ENCODE assay signal across 1 cellular context in the genomic region with DNA sequence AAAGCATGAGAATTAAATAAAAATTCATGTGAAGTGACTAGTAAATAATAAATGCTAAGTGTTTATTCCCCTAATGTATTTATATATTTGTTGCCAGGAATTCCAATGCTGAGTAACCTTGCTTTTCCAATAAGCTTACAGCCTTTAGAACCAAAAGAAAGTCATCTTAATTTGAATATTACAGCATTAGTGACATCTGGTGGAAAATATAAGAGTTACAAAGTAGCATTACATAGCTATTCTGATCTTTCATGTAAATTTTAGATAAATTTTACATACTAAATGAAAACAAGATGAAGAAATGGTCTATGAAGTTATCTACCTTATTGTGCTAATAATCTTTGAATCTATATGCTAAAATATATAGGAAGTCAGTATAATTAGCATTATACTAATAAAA.
TF ChIP-seq lines count a peak whose summit lies in the region.

No MANE protein-coding gene starts in this region.

TF ChIP-seq in K562, 482 proteins besides CTCF, POLR2A, EP300 and RAD21 (continued from another document):
- TF ChIP-seq, protein P1, sequence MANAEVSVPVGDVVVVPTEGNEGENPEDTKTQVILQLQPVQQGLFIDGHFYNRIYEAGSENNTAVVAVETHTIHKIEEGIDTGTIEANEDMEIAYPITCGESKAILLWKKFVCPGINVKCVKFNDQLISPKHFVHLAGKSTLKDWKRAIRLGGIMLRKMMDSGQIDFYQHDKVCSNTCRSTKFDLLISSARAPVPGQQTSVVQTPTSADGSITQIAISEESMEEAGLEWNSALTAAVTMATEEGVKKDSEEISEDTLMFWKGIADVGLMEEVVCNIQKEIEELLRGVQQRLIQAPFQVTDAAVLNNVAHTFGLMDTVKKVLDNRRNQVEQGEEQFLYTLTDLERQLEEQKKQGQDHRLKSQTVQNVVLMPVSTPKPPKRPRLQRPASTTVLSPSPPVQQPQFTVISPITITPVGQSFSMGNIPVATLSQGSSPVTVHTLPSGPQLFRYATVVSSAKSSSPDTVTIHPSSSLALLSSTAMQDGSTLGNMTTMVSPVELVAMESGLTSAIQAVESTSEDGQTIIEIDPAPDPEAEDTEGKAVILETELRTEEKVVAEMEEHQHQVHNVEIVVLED (CRISPR knock-in tag; IDR thresholded peaks at IDR 0.05): no peak
- TF ChIP-seq, protein P2, sequence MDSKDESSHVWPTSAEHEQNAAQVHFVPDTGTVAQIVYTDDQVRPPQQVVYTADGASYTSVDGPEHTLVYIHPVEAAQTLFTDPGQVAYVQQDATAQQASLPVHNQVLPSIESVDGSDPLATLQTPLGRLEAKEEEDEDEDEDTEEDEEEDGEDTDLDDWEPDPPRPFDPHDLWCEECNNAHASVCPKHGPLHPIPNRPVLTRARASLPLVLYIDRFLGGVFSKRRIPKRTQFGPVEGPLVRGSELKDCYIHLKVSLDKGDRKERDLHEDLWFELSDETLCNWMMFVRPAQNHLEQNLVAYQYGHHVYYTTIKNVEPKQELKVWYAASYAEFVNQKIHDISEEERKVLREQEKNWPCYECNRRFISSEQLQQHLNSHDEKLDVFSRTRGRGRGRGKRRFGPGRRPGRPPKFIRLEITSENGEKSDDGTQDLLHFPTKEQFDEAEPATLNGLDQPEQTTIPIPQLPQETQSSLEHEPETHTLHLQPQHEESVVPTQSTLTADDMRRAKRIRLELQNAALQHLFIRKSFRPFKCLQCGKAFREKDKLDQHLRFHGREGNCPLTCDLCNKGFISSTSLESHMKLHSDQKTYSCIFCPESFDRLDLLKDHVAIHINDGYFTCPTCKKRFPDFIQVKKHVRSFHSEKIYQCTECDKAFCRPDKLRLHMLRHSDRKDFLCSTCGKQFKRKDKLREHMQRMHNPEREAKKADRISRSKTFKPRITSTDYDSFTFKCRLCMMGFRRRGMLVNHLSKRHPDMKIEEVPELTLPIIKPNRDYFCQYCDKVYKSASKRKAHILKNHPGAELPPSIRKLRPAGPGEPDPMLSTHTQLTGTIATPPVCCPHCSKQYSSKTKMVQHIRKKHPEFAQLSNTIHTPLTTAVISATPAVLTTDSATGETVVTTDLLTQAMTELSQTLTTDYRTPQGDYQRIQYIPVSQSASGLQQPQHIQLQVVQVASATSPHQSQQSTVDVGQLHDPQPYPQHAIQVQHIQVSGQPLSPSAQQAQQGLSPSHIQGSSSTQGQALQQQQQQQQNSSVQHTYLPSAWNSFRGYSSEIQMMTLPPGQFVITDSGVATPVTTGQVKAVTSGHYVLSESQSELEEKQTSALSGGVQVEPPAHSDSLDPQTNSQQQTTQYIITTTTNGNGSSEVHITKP (IDR thresholded peaks at IDR 0.05; ENCODE audit: partially characterized antibody): no peak
- TF ChIP-seq CXXC5 (CRISPR knock-in tag; IDR thresholded peaks at IDR 0.05) (no peak), ZNF436 (CRISPR knock-in tag; IDR thresholded peaks at IDR 0.05) (no peak), CBFA2T2 (conservative IDR thresholded peaks at IDR 0.05) (no peak), U2AF1 (optimal IDR thresholded peaks at IDR 0.05; ENCODE audit: low read depth, low read length) (no peak), SNRNP70 (optimal IDR thresholded peaks at IDR 0.05; ENCODE audit: low read depth, low read length) (no peak), ZNF586 (CRISPR knock-in tag; conservative IDR thresholded peaks at IDR 0.05) (no peak), KDM4B (IDR thresholded peaks at IDR 0.05; ENCODE audit: borderline replicate concordance in 2 of 2, low read depth in 1 of 2) (no peak), ASH1L (IDR thresholded peaks at IDR 0.05; ENCODE audit: borderline replicate concordance, low read depth, partially characterized antibody) (no peak), CCNT2 (IDR thresholded peaks at IDR 0.05; ENCODE audit: borderline replicate concordance, extremely low read depth, insufficient read length, low read depth, low read length) (no peak), NFIC (IDR thresholded peaks at IDR 0.05) (no peak)
- TF ChIP-seq, protein P3, sequence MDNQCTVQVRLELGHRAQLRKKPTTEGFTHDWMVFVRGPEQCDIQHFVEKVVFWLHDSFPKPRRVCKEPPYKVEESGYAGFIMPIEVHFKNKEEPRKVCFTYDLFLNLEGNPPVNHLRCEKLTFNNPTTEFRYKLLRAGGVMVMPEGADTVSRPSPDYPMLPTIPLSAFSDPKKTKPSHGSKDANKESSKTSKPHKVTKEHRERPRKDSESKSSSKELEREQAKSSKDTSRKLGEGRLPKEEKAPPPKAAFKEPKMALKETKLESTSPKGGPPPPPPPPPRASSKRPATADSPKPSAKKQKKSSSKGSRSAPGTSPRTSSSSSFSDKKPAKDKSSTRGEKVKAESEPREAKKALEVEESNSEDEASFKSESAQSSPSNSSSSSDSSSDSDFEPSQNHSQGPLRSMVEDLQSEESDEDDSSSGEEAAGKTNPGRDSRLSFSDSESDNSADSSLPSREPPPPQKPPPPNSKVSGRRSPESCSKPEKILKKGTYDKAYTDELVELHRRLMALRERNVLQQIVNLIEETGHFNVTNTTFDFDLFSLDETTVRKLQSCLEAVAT (IDR thresholded peaks at IDR 0.05): no peak
